ENCODE assay signal across 8 cellular contexts in the genomic region with DNA sequence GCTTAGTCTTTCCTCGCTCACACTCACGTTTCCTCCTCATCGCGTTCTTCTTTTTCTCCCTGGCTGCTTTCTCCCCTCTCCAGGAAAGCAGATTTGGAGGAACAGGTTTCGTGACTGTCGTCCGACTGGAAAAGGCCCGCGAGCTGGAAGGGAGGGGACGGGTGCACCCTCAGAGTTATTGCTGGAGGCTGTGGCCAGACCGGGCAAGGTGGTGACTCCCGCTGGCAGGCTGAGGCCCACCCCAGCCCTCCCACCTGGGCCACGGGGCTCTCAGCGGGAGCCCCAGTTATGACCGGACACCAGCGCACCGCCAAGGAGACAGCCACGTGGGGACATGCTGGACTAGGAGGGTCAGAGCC. TPM values are rescaled to one million over a fixed set of nuclear protein-coding genes. Genes with fewer than 3 reads are reported as not detected.
DNase-seq lines count a peak whose midpoint lies in the region; ATAC-seq and TF ChIP-seq lines count a peak whose summit lies in the region.
"Not testable (repeated sequence)": the region's sequence is repeated elsewhere in the genome, so short reads cannot be mapped to it uniquely, and the experiment has no call there.

No MANE protein-coding gene starts in this region.

- H3K27me3 Mint-ChIP-seq in CD4-positive, CD25-positive, alpha-beta regulatory T cell = peaks cover 24% of the 10 kb centered on the region
- peaks cover 25% of the 10 kb centered on the region for H3K27me3 Mint-ChIP-seq in activated CD4-positive, alpha-beta T cell treated with anti-CD3 and anti-CD28 coated beads for 36 hours

- TF ChIP-seq POLR2A in body of pancreas (IDR thresholded peaks at IDR 0.05); esophagus squamous epithelium (IDR thresholded peaks at IDR 0.05): not testable (repeated sequence)

- CTCF ChIA-PET in activated CD4-positive, alpha-beta T cell treated with anti-CD3 and anti-CD28 coated beads for 36 hours (lab: Charles Lee) = interaction anchor here (1.1 to 3.4 kb wide), 3 partner anchors 57 to 206 kb away, joined by 3 to 18 read pairs (median 5); no protein-coding TSS in a partner anchor

- peak overlapping the region in 3 of 4 donors; percentile 47 to 75 (median 63) for H3K4me3 Mint-ChIP-seq in CD4-positive, CD25-positive, alpha-beta regulatory T cell
- peak overlapping the region; percentile 56 for H3K4me3 Mint-ChIP-seq in activated CD4-positive, alpha-beta T cell treated with anti-CD3 and anti-CD28 coated beads for 36 hours

- not testable (repeated sequence) for H3K9me3 ChIP-seq in CD4-positive, CD25-positive, alpha-beta regulatory T cell (ENCODE audit: control insufficient read depth in 2 of 2, low read length in 2 of 2); body of pancreas; esophagus squamous epithelium; neutrophil; stomach smooth muscle (ENCODE audit: control insufficient read depth in 2 of 2, low read length in 2 of 2)

- intact Hi-C loops in activated CD4-positive, alpha-beta T cell treated with anti-CD3 and anti-CD28 coated beads for 36 hours (cut with DNase I, micrococcal nuclease) = loop anchor here (1.0 to 5.0 kb wide), 2 partner anchors 37 to 57 kb away; no protein-coding TSS in a partner anchor
- intact Hi-C loops in body of pancreas (cut with DNase I); esophagus squamous epithelium (cut with DNase I); left colon (cut with DNase I, micrococcal nuclease): not testable (repeated sequence)

- not testable (repeated sequence) for ATAC-seq in CD4-positive, CD25-positive, alpha-beta regulatory T cell (ENCODE audit: low read depth in 2 of 2)
- ATAC-seq in HG03354 (IDR thresholded peaks at IDR 0.05; ENCODE audit: poor library complexity, severe bottlenecking, unreplicated experiment) = peak; percentile 8
- ATAC-seq in activated CD4-positive, alpha-beta T cell treated with anti-CD3 and anti-CD28 coated beads for 36 hours = peak; percentile 12
- ATAC-seq in body of pancreas = peak; percentile 11
- peak; percentile 33 for ATAC-seq in left colon

- H3K9ac ChIP-seq in stomach smooth muscle (ENCODE audit: low read length in 2 of 2) = not testable (repeated sequence)

- H3K36me3 ChIP-seq in CD4-positive, CD25-positive, alpha-beta regulatory T cell (ENCODE audit: control insufficient read depth, insufficient read depth, low read length); body of pancreas (replicated peaks in 1 of 2; ENCODE audit: insufficient read depth in 1 of 2, low read depth in 2 of 2); esophagus squamous epithelium; neutrophil; stomach smooth muscle (ENCODE audit: control insufficient read depth in 2 of 2, insufficient read depth in 2 of 2, low read length in 2 of 2): not testable (repeated sequence)

- not testable (repeated sequence) for H3K27ac Mint-ChIP-seq in CD4-positive, CD25-positive, alpha-beta regulatory T cell; activated CD4-positive, alpha-beta T cell treated with anti-CD3 and anti-CD28 coated beads for 36 hours

- peaks cover 17% of the 10 kb centered on the region for H3K4me1 ChIP-seq in CD4-positive, CD25-positive, alpha-beta regulatory T cell (ENCODE audit: control insufficient read depth, insufficient read depth, low read length, poor library complexity, severe bottlenecking)
- H3K4me1 ChIP-seq in body of pancreas = peaks cover 14% of the 10 kb centered on the region
- H3K4me1 ChIP-seq in esophagus squamous epithelium = peaks cover 18 to 25% (median 21%) of the 10 kb centered on the region in 3 donors
- H3K4me1 ChIP-seq in neutrophil (ENCODE audit: control insufficient read depth in 1 of 2, insufficient read depth in 1 of 2, low read depth in 1 of 2, low read length in 1 of 2) = peaks cover 16 to 17% of the 10 kb centered on the region in 2 experiments
- H3K4me1 ChIP-seq in stomach smooth muscle (ENCODE audit: control insufficient read depth, insufficient read depth, low read length) = not testable (repeated sequence)

- H3K9me3 Mint-ChIP-seq in CD4-positive, CD25-positive, alpha-beta regulatory T cell; activated CD4-positive, alpha-beta T cell treated with anti-CD3 and anti-CD28 coated beads for 36 hours (ENCODE audit: low read depth): not testable (repeated sequence)

- H3K4me3 ChIP-seq in CD4-positive, CD25-positive, alpha-beta regulatory T cell (ENCODE audit: low read depth, low read length); body of pancreas: not testable (repeated sequence)
- H3K4me3 ChIP-seq in esophagus squamous epithelium (peak overlapping the region; percentile 46 to 66 (median 56)), neutrophil (ENCODE audit: low read depth in 1 of 2, low read length in 1 of 2) (peak overlapping the region; percentile 40 to 59), stomach smooth muscle (ENCODE audit: low read length in 2 of 2) (peak overlapping the region; percentile 60 to 70)

- H3K27me3 ChIP-seq in CD4-positive, CD25-positive, alpha-beta regulatory T cell (ENCODE audit: control insufficient read depth, insufficient read depth, low read length); body of pancreas: not testable (repeated sequence)
- H3K27me3 ChIP-seq in esophagus squamous epithelium (peaks cover 0 to 72% (median 0%) of the 10 kb centered on the region in 4 donors), neutrophil (peaks cover 66% of the 10 kb centered on the region), stomach smooth muscle (ENCODE audit: control insufficient read depth in 1 of 2, insufficient read depth in 2 of 2, low read length in 2 of 2) (peaks cover 33 to 37% of the 10 kb centered on the region in 2 donors)

- peaks cover 0 to 17% (median 0%) of the 10 kb centered on the region in 4 donors for H3K4me1 Mint-ChIP-seq in CD4-positive, CD25-positive, alpha-beta regulatory T cell
- not testable (repeated sequence) for H3K4me1 Mint-ChIP-seq in activated CD4-positive, alpha-beta T cell treated with anti-CD3 and anti-CD28 coated beads for 36 hours

- POLR2A ChIA-PET in activated CD4-positive, alpha-beta T cell treated with anti-CD3 and anti-CD28 coated beads for 36 hours (lab: Charles Lee) = interaction anchor here (1.0 kb wide), 1 partner anchor 17 kb away, joined by 3 read pairs; a partner anchor contains a TSS

- WGBS in body of pancreas, 2 donors = 17 to 22% methylated on average over 8 to 18 of the region's 18 CpGs
- 8 to 40% methylated on average over 1 to 2 of the region's 18 CpGs for WGBS in esophagus squamous epithelium, 2 donors

- not testable (repeated sequence) for TF ChIP-seq CTCF in body of pancreas (IDR thresholded peaks at IDR 0.05); esophagus squamous epithelium (IDR thresholded peaks at IDR 0.05); neutrophil (IDR thresholded peaks at IDR 0.05)

- not testable (repeated sequence) for DNase-seq in CD4-positive, CD25-positive, alpha-beta regulatory T cell; activated CD4-positive, alpha-beta T cell treated with anti-CD3 and anti-CD28 coated beads for 36 hours; esophagus squamous epithelium (lab: John Stamatoyannopoulos, UW); left colon
- peak in 1 of 4 donors; percentile 25 for DNase-seq in body of pancreas

- not testable (repeated sequence) for H3K36me3 Mint-ChIP-seq in CD4-positive, CD25-positive, alpha-beta regulatory T cell; activated CD4-positive, alpha-beta T cell treated with anti-CD3 and anti-CD28 coated beads for 36 hours (ENCODE audit: low read depth)

- H3K27ac ChIP-seq in CD4-positive, CD25-positive, alpha-beta regulatory T cell (ENCODE audit: insufficient read depth, low read length, poor library complexity, severe bottlenecking); body of pancreas; neutrophil; stomach smooth muscle (ENCODE audit: low read length): not testable (repeated sequence)
- peak overlapping the region in 2 of 4 donors; percentile 23 to 25 for H3K27ac ChIP-seq in esophagus squamous epithelium

RNA-seq across cellular contexts. Expression of a gene that starts 17.0 kb away (rescaled TPM):
- 3.7 TPM for total RNA-seq in CD4-positive, CD25-positive, alpha-beta regulatory T cell
- polyA plus RNA-seq in CD4-positive, CD25-positive, alpha-beta regulatory T cell = 1 to 10 TPM; 2.7 to 6.5 (median 5.7) TPM
- 10 to 100 TPM; 10.3 to 17.2 TPM for total RNA-seq in activated CD4-positive, alpha-beta T cell treated with anti-CD3 and anti-CD28 coated beads for 36 hours
- total RNA-seq in body of pancreas (1 to 10 TPM; 1.3 to 2.6 TPM), esophagus squamous epithelium (1 to 10 TPM in 3 of 4 donors, under 1 TPM in 1; 0.95 to 7.7 (median 5.4) TPM), left colon (under 1 TPM; 0.31 to 0.50 TPM)
